Comparison of ENCODE assay signal across 19 cellular contexts in genomic region chr19:38547446-38547845, GRCh38.
"Had no signal": no experiment of that assay in that cellular context is flagged by ENCODE, and none has a peak within 500 bp of the region (broad histone marks: within the 10 kb centered on the region; RNA-seq: fewer than 3 reads in every experiment).

No MANE protein-coding gene starts in this region.

- H3K9me3 Mint-ChIP-seq: activated naive CD8-positive, alpha-beta T cell treated with anti-CD3 and anti-CD28 coated beads, Interleukin-2, amount 10 ng/mL, durations not matched to agents 7 days and 5 days; effector memory CD8-positive, alpha-beta T cell; immature natural killer cell; naive thymus-derived CD4-positive, alpha-beta T cell; stimulated activated naive CD8-positive, alpha-beta T cell treated with anti-CD3 and anti-CD28 coated beads, Interleukin-15, Interleukin-2, amounts not matched to agents 100 ng/mL and 50 ng/mL, for 24 hours had no signal

- H3K4me3 ChIP-seq: lung, suprapubic skin had no signal

- H3K27ac ChIP-seq: brain microvascular endothelial cell, epithelial cell of prostate, parathyroid adenoma, suprapubic skin had no signal

- H3K36me3 Mint-ChIP-seq: activated naive CD8-positive, alpha-beta T cell treated with anti-CD3 and anti-CD28 coated beads, Interleukin-2, amount 10 ng/mL, durations not matched to agents 7 days and 5 days; immature natural killer cell had no signal

- H3K36me3 ChIP-seq: brain microvascular endothelial cell, suprapubic skin had no signal

- ATAC-seq: effector memory CD8-positive, alpha-beta T cell; naive thymus-derived CD4-positive, alpha-beta T cell had no signal

- H3K27me3 Mint-ChIP-seq: effector memory CD8-positive, alpha-beta T cell had no signal

- H3K27me3 ChIP-seq: brain microvascular endothelial cell had no signal

- DNase-seq: activated CD4-positive, CD25-positive, alpha-beta regulatory T cell; activated naive CD4-positive, alpha-beta T cell; activated naive CD8-positive, alpha-beta T cell treated with anti-CD3 and anti-CD28 coated beads, Interleukin-2, amount 10 ng/mL, durations not matched to agents 7 days and 5 days; activated T-cell treated with anti-CD3 and anti-CD28 coated beads for 4 hours; brain microvascular endothelial cell; dermis blood vessel endothelial cell; effector memory CD8-positive, alpha-beta T cell; foreskin melanocyte; head of caudate nucleus; immature natural killer cell; naive thymus-derived CD4-positive, alpha-beta T cell; stimulated activated CD4-positive, alpha-beta T cell treated with anti-CD3 and anti-CD28 coated beads, Interleukin-4, amount 100 ng/mL, for 4 hours; stimulated activated CD8-positive, alpha-beta memory T cell treated with anti-CD3 and anti-CD28 coated beads, Interleukin-4, amount 100 ng/mL, for 48 hours; trophoblast cell had no signal

- H3K27ac Mint-ChIP-seq: activated naive CD8-positive, alpha-beta T cell treated with anti-CD3 and anti-CD28 coated beads, Interleukin-2, amount 10 ng/mL, durations not matched to agents 7 days and 5 days; effector memory CD8-positive, alpha-beta T cell; immature natural killer cell; naive thymus-derived CD4-positive, alpha-beta T cell; stimulated activated naive CD8-positive, alpha-beta T cell treated with anti-CD3 and anti-CD28 coated beads, Interleukin-15, Interleukin-2, amounts not matched to agents 100 ng/mL and 50 ng/mL, for 24 hours had no signal

- H3K9me3 ChIP-seq: suprapubic skin had no signal

- H3K4me3 Mint-ChIP-seq: activated naive CD8-positive, alpha-beta T cell treated with anti-CD3 and anti-CD28 coated beads, Interleukin-2, amount 10 ng/mL, durations not matched to agents 7 days and 5 days; effector memory CD8-positive, alpha-beta T cell; immature natural killer cell; naive thymus-derived CD4-positive, alpha-beta T cell; stimulated activated naive CD8-positive, alpha-beta T cell treated with anti-CD3 and anti-CD28 coated beads, Interleukin-15, Interleukin-2, amounts not matched to agents 100 ng/mL and 50 ng/mL, for 24 hours had no signal
